ENCODE assay signal across 25 cellular contexts in genomic region chrX:154404625-154405192, GRCh38. TPM values are rescaled to one million over a fixed set of nuclear protein-coding genes. Genes with fewer than 3 reads are reported as not detected.
DNase-seq lines count a peak whose midpoint lies in the region; ATAC-seq, FAIRE-seq and TF ChIP-seq lines count a peak whose summit lies in the region.
"Had no signal": no experiment of that assay in that cellular context is flagged by ENCODE, and none has a peak within 500 bp of the region (broad histone marks: within the 10 kb centered on the region; RNA-seq: fewer than 3 reads in every experiment).

No MANE protein-coding gene starts in this region.

- TF ChIP-seq RAD21 in K562 (CRISPR knock-in tag; conservative IDR thresholded peaks at IDR 0.05 in 1 of 2, IDR thresholded peaks at IDR 0.05 in 1 of 2), result no peak

- no peak for DNase-seq in activated CD4-positive, alpha-beta T cell treated with anti-CD3 and anti-CD28 coated beads, Interleukin-2, amount 10 ng/mL, durations not matched to agents 7 days and 5 days
- DNase-seq in activated CD4-positive, alpha-beta T cell treated with anti-CD3 and anti-CD28 coated beads for 1 hour, result no peak
- DNase-seq in GM12891 (ENCODE audit: insufficient read length, low spot score) (no peak), K562 (ENCODE audit: extremely low read depth in 1 of 4, low spot score in 3 of 4) (no peak), kidney (peak; percentile 57), NCI-H146 treated with DMSO at 0.1 percent for 48 hours (lab: John Stamatoyannopoulos, UW; ENCODE audit: unreplicated experiment) (no peak), right atrium auricular region (ENCODE audit: low spot score) (no peak), NK-92 (lab: John Stamatoyannopoulos, UW; ENCODE audit: unreplicated experiment) (no peak)
- DNase-seq: Caco-2; CD4-positive, CD25-positive, alpha-beta regulatory T cell; CD8-positive, alpha-beta T cell; DMS153; DND-41; GDM1; H9 had no signal

- no peaks in the 10 kb centered on the region for H3K9me3 ChIP-seq in K562 (replicated peaks; ENCODE audit: control insufficient read depth, insufficient read depth, low read depth, low read length)
- H3K9me3 ChIP-seq in kidney (ENCODE audit: control insufficient read depth in 1 of 2, low read length in 2 of 2), result no peaks in the 10 kb centered on the region
- no peaks in the 10 kb centered on the region for H3K9me3 ChIP-seq in right atrium auricular region
- H3K9me3 ChIP-seq: BLaER1, Caco-2 had no signal

- H3K9me1 ChIP-seq in K562 (ENCODE audit: control insufficient read depth, insufficient read depth, low read length), result no peaks in the 10 kb centered on the region

- TF ChIP-seq EP300 in K562 (IDR thresholded peaks at IDR 0.05; ENCODE audit: low read length), result no peak

- H4K20me1 ChIP-seq in K562 (replicated peaks; ENCODE audit: control insufficient read depth, insufficient read depth, low read length), result peaks cover 5% of the 10 kb centered on the region

- in situ Hi-C loops in K562 (cut with MboI), result loop anchor here (10.0 kb wide), 1 partner anchor 130 kb away; no protein-coding TSS in a partner anchor

- H3K27me3 ChIP-seq in K562 (ENCODE audit: control insufficient read depth in 2 of 2, insufficient read depth in 2 of 2, low read length in 2 of 2) (no peaks in the 10 kb centered on the region), right atrium auricular region (no peaks in the 10 kb centered on the region)

- H3K27ac ChIP-seq in K562 (ENCODE audit: extremely low read depth, low read depth, low read length) (no peak overlapping the region), kidney (ENCODE audit: low read depth in 2 of 2, low read length in 2 of 2) (no peak overlapping the region), right atrium auricular region (no peak overlapping the region)
- H3K27ac ChIP-seq: 22Rv1, BLaER1, C4-2B had no signal

- WGBS in K562 (ENCODE audit: insufficient coverage, low coverage, missing lambda C conversion rate), result 81% methylated on average over 10 of the region's 16 CpGs

- BruUV-seq in K562 (replicated peaks; lab: Mats Ljungman, UMichigan), result no TSS peak

- no peaks in the 10 kb centered on the region for H3K27me3 Mint-ChIP-seq in activated CD4-positive, alpha-beta T cell treated with anti-CD3 and anti-CD28 coated beads, Interleukin-2, amount 10 ng/mL, durations not matched to agents 7 days and 5 days
- H3K27me3 Mint-ChIP-seq: B cell had no signal

- H3K79me2 ChIP-seq in K562 (ENCODE audit: control insufficient read depth, insufficient read depth, low read length), result peaks cover 22% of the 10 kb centered on the region

- peaks cover 16% of the 10 kb centered on the region for H3K36me3 Mint-ChIP-seq in activated CD4-positive, alpha-beta T cell treated with anti-CD3 and anti-CD28 coated beads, Interleukin-2, amount 10 ng/mL, durations not matched to agents 7 days and 5 days (ENCODE audit: low read depth)

- ATAC-seq in K562, result no peak
- ATAC-seq: CD8-positive, alpha-beta T cell; GM12878; GM23338; HCT116 had no signal

- no peaks in the 10 kb centered on the region for H3K9me3 Mint-ChIP-seq in activated CD4-positive, alpha-beta T cell treated with anti-CD3 and anti-CD28 coated beads, Interleukin-2, amount 10 ng/mL, durations not matched to agents 7 days and 5 days
- H3K9me3 Mint-ChIP-seq: CD8-positive, alpha-beta T cell had no signal

- H3K36me3 ChIP-seq in K562 (ENCODE audit: control insufficient read depth, insufficient read depth, low read length) (peaks cover 22% of the 10 kb centered on the region), kidney (ENCODE audit: control insufficient read depth in 1 of 2, insufficient read depth in 2 of 2, low read length in 2 of 2) (peaks cover 6 to 10% of the 10 kb centered on the region in 2 donors), right atrium auricular region (peaks cover 19% of the 10 kb centered on the region)

- CTCF ChIA-PET in activated CD4-positive, alpha-beta T cell treated with anti-CD3 and anti-CD28 coated beads, Interleukin-2, amount 10 ng/mL, durations not matched to agents 7 days and 5 days (lab: Charles Lee), result no interaction called here
- CTCF ChIA-PET in K562 (lab: Yijun Ruan, JAX; ENCODE audit: low intra/inter-chr PET ratio), result no interaction called here

- peak overlapping the region; percentile 46 for H3K27ac Mint-ChIP-seq in activated CD4-positive, alpha-beta T cell treated with anti-CD3 and anti-CD28 coated beads, Interleukin-2, amount 10 ng/mL, durations not matched to agents 7 days and 5 days
- H3K27ac Mint-ChIP-seq: B cell; CD4-positive, CD25-positive, alpha-beta regulatory T cell; CD8-positive, alpha-beta T cell; GM23338; H9 had no signal

- H3K9ac ChIP-seq in K562 (ENCODE audit: insufficient read depth in 1 of 2, low read depth in 2 of 2, low read length in 2 of 2) (no peak overlapping the region), kidney (ENCODE audit: low read length in 2 of 2) (no peak overlapping the region)
- H3K9ac ChIP-seq: BLaER1 had no signal

- H3K4me1 ChIP-seq in K562 (replicated peaks in 1 of 2; ENCODE audit: control insufficient read depth in 2 of 2, insufficient read depth in 2 of 2, low read length in 2 of 2) (peaks cover 13 to 26% of the 10 kb centered on the region in 2 experiments; a peak in 4 of 5 replicates), kidney (ENCODE audit: control insufficient read depth in 1 of 2, insufficient read depth in 1 of 2, low read depth in 1 of 2, low read length in 2 of 2) (peaks cover 4 to 10% of the 10 kb centered on the region in 2 donors), right atrium auricular region (peaks cover 0 to 12% of the 10 kb centered on the region in 2 donors)

- peaks cover 18% of the 10 kb centered on the region for H3K4me1 Mint-ChIP-seq in activated CD4-positive, alpha-beta T cell treated with anti-CD3 and anti-CD28 coated beads, Interleukin-2, amount 10 ng/mL, durations not matched to agents 7 days and 5 days

- TF ChIP-seq CTCF in K562 (IDR thresholded peaks at IDR 0.05 in 2 of 3, conservative IDR thresholded peaks at IDR 0.05 in 1 of 3; ENCODE audit: insufficient read depth in 2 of 3, low read depth in 1 of 3, low read length in 3 of 3) (no peak), kidney (IDR thresholded peaks at IDR 0.05; ENCODE audit: borderline replicate concordance, extremely low read depth, insufficient read depth) (no peak), right atrium auricular region (IDR thresholded peaks at IDR 0.05) (no peak)

- no peak overlapping the region for H3K4me3 ChIP-seq in K562
- no peak overlapping the region for H3K4me3 ChIP-seq in kidney (ENCODE audit: low read length in 2 of 2)
- no peak overlapping the region for H3K4me3 ChIP-seq in right atrium auricular region
- H3K4me3 ChIP-seq: BLaER1, GM12878, GM23338 had no signal

- FAIRE-seq in GM12891 (lab: Jason Lieb, UNC), result peak; percentile 23
- no peak for FAIRE-seq in K562 (lab: Jason Lieb, UNC)
- FAIRE-seq in kidney (lab: Jason Lieb, UNC), result no peak
- FAIRE-seq: A204.1, GM12878, GM18507, GM19239 had no signal

- no peak overlapping the region for H3K4me2 ChIP-seq in K562 (ENCODE audit: insufficient read depth, low read length)
- H3K4me2 ChIP-seq: BLaER1, GM23338 had no signal

- H3K4me3 Mint-ChIP-seq in activated CD4-positive, alpha-beta T cell treated with anti-CD3 and anti-CD28 coated beads, Interleukin-2, amount 10 ng/mL, durations not matched to agents 7 days and 5 days, result no peak overlapping the region
- H3K4me3 Mint-ChIP-seq: B cell; CD4-positive, CD25-positive, alpha-beta regulatory T cell; CD8-positive, alpha-beta T cell; GM23338; H9 had no signal

- intact Hi-C loops in K562 (cut with micrococcal nuclease), result no loop called here
- intact Hi-C loops in kidney (cut with DNase I), result no loop called here

- H2AFZ ChIP-seq in K562 (ENCODE audit: low read depth, low read length), result no peak overlapping the region
- H2AFZ ChIP-seq: GM23338 had no signal

- no peak for TF ChIP-seq POLR2A in GM12891 (IDR thresholded peaks at IDR 0.05; ENCODE audit: low read depth, low read length)
- TF ChIP-seq POLR2A in K562 (conservative IDR thresholded peaks at IDR 0.05), result no peak

- POLR2A ChIA-PET in activated CD4-positive, alpha-beta T cell treated with anti-CD3 and anti-CD28 coated beads, Interleukin-2, amount 10 ng/mL, durations not matched to agents 7 days and 5 days (lab: Charles Lee), result no interaction called here
- POLR2A ChIA-PET in K562 (lab: Yijun Ruan, JAX), result no interaction called here

RNA-seq across cellular contexts. Expression of gene DNASE1L1, which starts 4.3 kb away (rescaled TPM):
- 10 to 100 TPM; 21.8 to 24.3 TPM for total RNA-seq in activated CD4-positive, alpha-beta T cell treated with anti-CD3 and anti-CD28 coated beads, Interleukin-2, amount 10 ng/mL, durations not matched to agents 7 days and 5 days
- polyA plus RNA-seq in GM12891 (2012; ENCODE audit: low read depth, missing spikeins), result 11.7 TPM
- 14.4 and 29.9 TPM in 2 replicates for total RNA-seq in K562 (2011; cell fraction: chromatin; rRNA removed; ENCODE audit: low replicate concordance)
- 32.4 and 37.9 TPM in 2 replicates for total RNA-seq in K562 (2011; cell fraction: nucleolus; rRNA removed)
- total RNA-seq in K562 (2011; cell fraction: nucleoplasm; rRNA removed), result 24.0 and 27.8 TPM in 2 replicates
- total RNA-seq in K562 (2014; rRNA removed), result 12.4 and 16.4 TPM in 2 replicates
- 5.7 and 5.9 TPM in 2 replicates for total RNA-seq in K562 (2014; rRNA removed; fragmentation: Illumina TruSeq; extraction: Trizol)
- 4.9 and 5.5 TPM in 2 replicates for total RNA-seq in K562 (2015; rRNA removed; fragmentation: Illumina TruSeq; extraction: Trizol)
- 10.9 and 11.2 TPM in 2 replicates for total RNA-seq in K562 (2021)
- 12.6 and 14.8 TPM in 2 replicates for polyA plus RNA-seq in K562 (2011; rRNA removed)
- polyA plus RNA-seq in K562 (2011; cell fraction: cytosol; rRNA removed), result 18.6 and 34.4 TPM in 2 replicates
- polyA plus RNA-seq in K562 (2011; cell fraction: nucleus; rRNA removed), result 18.8 and 31.1 TPM in 2 replicates
- polyA plus RNA-seq in K562 (2012), result 14.5 and 24.0 TPM in 2 replicates
- 7.9 and 12.9 TPM in 2 replicates for polyA plus RNA-seq in K562 (2014; fragmentation: Illumina TruSeq; extraction: Trizol)
- under 1 TPM; 0.73 to 0.74 TPM for polyA plus RNA-seq in K562 (2014; fragmentation: Nextera tagmentation; extraction: Ambion mirVana)
- polyA plus RNA-seq in K562 (2014; rRNA removed), result 11.6 and 16.4 TPM in 2 replicates
- 5.2 and 6.9 TPM in 2 replicates for polyA minus RNA-seq in K562 (2011; rRNA and poly(A)+ RNA removed)
- 8.1 and 9.3 TPM in 2 replicates for polyA minus RNA-seq in K562 (2011; cell fraction: cytosol; rRNA and poly(A)+ RNA removed)
- 4.7 and 6.1 TPM in 2 replicates for polyA minus RNA-seq in K562 (2011; cell fraction: nucleus; rRNA and poly(A)+ RNA removed)
- total RNA-seq in kidney, result 33.8 TPM
- 28.0 TPM for polyA plus RNA-seq in kidney (ENCODE audit: insufficient read depth, low read depth, low replicate concordance)
- 10 to 100 TPM; 74.4 to 84.0 TPM for total RNA-seq in right atrium auricular region

RNA-seq across cellular contexts. Expression of gene RPL10, which starts 6.5 kb away (rescaled TPM):
- total RNA-seq in activated CD4-positive, alpha-beta T cell treated with anti-CD3 and anti-CD28 coated beads, Interleukin-2, amount 10 ng/mL, durations not matched to agents 7 days and 5 days, result 1,000 to 10,000 TPM; 1,884 to 2,727 TPM
- 5,072 TPM for polyA plus RNA-seq in GM12891 (2012; ENCODE audit: low read depth, missing spikeins)
- total RNA-seq in K562 (2011; cell fraction: chromatin; rRNA removed; ENCODE audit: low replicate concordance), result 652 and 1,355 TPM in 2 replicates
- total RNA-seq in K562 (2011; cell fraction: nucleolus; rRNA removed), result 1,356 and 1,561 TPM in 2 replicates
- 1,670 and 2,786 TPM in 2 replicates for total RNA-seq in K562 (2011; cell fraction: nucleoplasm; rRNA removed)
- total RNA-seq in K562 (2014; rRNA removed), result 4,111 and 4,705 TPM in 2 replicates
- total RNA-seq in K562 (2014; rRNA removed; fragmentation: Illumina TruSeq; extraction: Trizol), result 3,682 and 4,010 TPM in 2 replicates
- 3,735 and 3,774 TPM in 2 replicates for total RNA-seq in K562 (2015; rRNA removed; fragmentation: Illumina TruSeq; extraction: Trizol)
- 4,299 and 4,408 TPM in 2 replicates for total RNA-seq in K562 (2021)
- polyA plus RNA-seq in K562 (2011; rRNA removed), result 5,297 and 6,545 TPM in 2 replicates
- polyA plus RNA-seq in K562 (2011; cell fraction: cytosol; rRNA removed), result 7,052 and 10,074 TPM in 2 replicates
- polyA plus RNA-seq in K562 (2011; cell fraction: nucleus; rRNA removed), result 3,562 and 5,028 TPM in 2 replicates
- polyA plus RNA-seq in K562 (2012), result 5,208 and 8,851 TPM in 2 replicates
- 6,119 and 7,432 TPM in 2 replicates for polyA plus RNA-seq in K562 (2014; fragmentation: Illumina TruSeq; extraction: Trizol)
- polyA plus RNA-seq in K562 (2014; fragmentation: Nextera tagmentation; extraction: Ambion mirVana), result 1,000 to 10,000 TPM; 5,014 to 7,600 TPM
- polyA plus RNA-seq in K562 (2014; rRNA removed), result 6,193 and 7,323 TPM in 2 replicates
- polyA minus RNA-seq in K562 (2011; rRNA and poly(A)+ RNA removed), result 1,451 and 1,523 TPM in 2 replicates
- 1,578 and 1,804 TPM in 2 replicates for polyA minus RNA-seq in K562 (2011; cell fraction: cytosol; rRNA and poly(A)+ RNA removed)
- 368 and 622 TPM in 2 replicates for polyA minus RNA-seq in K562 (2011; cell fraction: nucleus; rRNA and poly(A)+ RNA removed)
- total RNA-seq in kidney, result 2,684 TPM
- polyA plus RNA-seq in kidney (ENCODE audit: insufficient read depth, low read depth, low replicate concordance), result 2,858 TPM
- total RNA-seq in right atrium auricular region, result 1,000 to 10,000 TPM; 1,667 to 4,587 TPM

RNA-seq across cellular contexts. Expression of gene TAFAZZIN, which starts 6.6 kb away (rescaled TPM):
- 100 to 1,000 TPM in 1 of 2 experiments, 10 to 100 TPM in 1; 86.6 to 104 TPM for total RNA-seq in activated CD4-positive, alpha-beta T cell treated with anti-CD3 and anti-CD28 coated beads, Interleukin-2, amount 10 ng/mL, durations not matched to agents 7 days and 5 days
- 20.7 TPM for polyA plus RNA-seq in GM12891 (2012; ENCODE audit: low read depth, missing spikeins)
- 68.1 and 155 TPM in 2 replicates for total RNA-seq in K562 (2011; cell fraction: chromatin; rRNA removed; ENCODE audit: low replicate concordance)
- 126 and 130 TPM in 2 replicates for total RNA-seq in K562 (2011; cell fraction: nucleolus; rRNA removed)
- 84.5 and 90.6 TPM in 2 replicates for total RNA-seq in K562 (2011; cell fraction: nucleoplasm; rRNA removed)
- total RNA-seq in K562 (2014; rRNA removed), result 20.2 and 33.7 TPM in 2 replicates
- 10.7 and 11.3 TPM in 2 replicates for total RNA-seq in K562 (2014; rRNA removed; fragmentation: Illumina TruSeq; extraction: Trizol)
- 15.6 and 17.1 TPM in 2 replicates for total RNA-seq in K562 (2015; rRNA removed; fragmentation: Illumina TruSeq; extraction: Trizol)
- 29.6 and 32.2 TPM in 2 replicates for total RNA-seq in K562 (2021)
- polyA plus RNA-seq in K562 (2011; rRNA removed), result 24.0 and 39.6 TPM in 2 replicates
- 24.2 and 26.2 TPM in 2 replicates for polyA plus RNA-seq in K562 (2011; cell fraction: cytosol; rRNA removed)
- 415 and 432 TPM in 2 replicates for polyA plus RNA-seq in K562 (2011; cell fraction: nucleus; rRNA removed)
- polyA plus RNA-seq in K562 (2012), result 21.3 and 52.8 TPM in 2 replicates
- 20.2 and 25.0 TPM in 2 replicates for polyA plus RNA-seq in K562 (2014; fragmentation: Illumina TruSeq; extraction: Trizol)
- polyA plus RNA-seq in K562 (2014; fragmentation: Nextera tagmentation; extraction: Ambion mirVana), result under 1 TPM; 0.49 to 0.64 TPM
- polyA plus RNA-seq in K562 (2014; rRNA removed), result 33.6 and 40.7 TPM in 2 replicates
- polyA minus RNA-seq in K562 (2011; rRNA and poly(A)+ RNA removed), result 7.7 and 17.0 TPM in 2 replicates
- 8.3 and 13.7 TPM in 2 replicates for polyA minus RNA-seq in K562 (2011; cell fraction: cytosol; rRNA and poly(A)+ RNA removed)
- polyA minus RNA-seq in K562 (2011; cell fraction: nucleus; rRNA and poly(A)+ RNA removed), result 45.6 and 52.2 TPM in 2 replicates
- total RNA-seq in kidney, result 40.2 TPM
- polyA plus RNA-seq in kidney (ENCODE audit: insufficient read depth, low read depth, low replicate concordance), result 33.3 TPM
- 10 to 100 TPM; 24.8 to 28.9 TPM for total RNA-seq in right atrium auricular region

RNA-seq across cellular contexts. Expression of gene ATP6AP1, which starts 23.8 kb away (rescaled TPM):
- total RNA-seq in activated CD4-positive, alpha-beta T cell treated with anti-CD3 and anti-CD28 coated beads, Interleukin-2, amount 10 ng/mL, durations not matched to agents 7 days and 5 days, result 10 to 100 TPM; 46.1 to 46.9 TPM
- 29.8 TPM for polyA plus RNA-seq in GM12891 (2012; ENCODE audit: low read depth, missing spikeins)
- 70.8 and 156 TPM in 2 replicates for total RNA-seq in K562 (2011; cell fraction: chromatin; rRNA removed; ENCODE audit: low replicate concordance)
- 194 and 228 TPM in 2 replicates for total RNA-seq in K562 (2011; cell fraction: nucleolus; rRNA removed)
- total RNA-seq in K562 (2011; cell fraction: nucleoplasm; rRNA removed), result 158 and 184 TPM in 2 replicates
- 52.9 and 56.2 TPM in 2 replicates for total RNA-seq in K562 (2014; rRNA removed)
- 26.5 and 30.1 TPM in 2 replicates for total RNA-seq in K562 (2014; rRNA removed; fragmentation: Illumina TruSeq; extraction: Trizol)
- total RNA-seq in K562 (2015; rRNA removed; fragmentation: Illumina TruSeq; extraction: Trizol), result 47.3 and 50.0 TPM in 2 replicates
- 75.6 and 81.4 TPM in 2 replicates for total RNA-seq in K562 (2021)
- 60.7 and 93.2 TPM in 2 replicates for polyA plus RNA-seq in K562 (2011; rRNA removed)
- 177 and 195 TPM in 2 replicates for polyA plus RNA-seq in K562 (2011; cell fraction: cytosol; rRNA removed)
- 93.6 and 94.2 TPM in 2 replicates for polyA plus RNA-seq in K562 (2011; cell fraction: nucleus; rRNA removed)
- polyA plus RNA-seq in K562 (2012), result 82.8 and 171 TPM in 2 replicates
- 90.5 and 100 TPM in 2 replicates for polyA plus RNA-seq in K562 (2014; fragmentation: Illumina TruSeq; extraction: Trizol)
- polyA plus RNA-seq in K562 (2014; fragmentation: Nextera tagmentation; extraction: Ambion mirVana), result 10 to 100 TPM in 1 of 2 experiments, 1 to 10 TPM in 1; 8.3 to 12.3 TPM
- polyA plus RNA-seq in K562 (2014; rRNA removed), result 67.1 and 72.0 TPM in 2 replicates
- 48.9 and 56.6 TPM in 2 replicates for polyA minus RNA-seq in K562 (2011; rRNA and poly(A)+ RNA removed)
- polyA minus RNA-seq in K562 (2011; cell fraction: cytosol; rRNA and poly(A)+ RNA removed), result 78.1 and 123 TPM in 2 replicates
- polyA minus RNA-seq in K562 (2011; cell fraction: nucleus; rRNA and poly(A)+ RNA removed), result 13.7 and 29.0 TPM in 2 replicates
- total RNA-seq in kidney, result 121 TPM
- polyA plus RNA-seq in kidney (ENCODE audit: insufficient read depth, low read depth, low replicate concordance), result 205 TPM
- 10 to 100 TPM; 50.3 to 77.7 TPM for total RNA-seq in right atrium auricular region

RNA-seq across cellular contexts. Expression of gene EMD, which starts 25.6 kb away (rescaled TPM):
- 10 to 100 TPM; 52.1 to 59.9 TPM for total RNA-seq in activated CD4-positive, alpha-beta T cell treated with anti-CD3 and anti-CD28 coated beads, Interleukin-2, amount 10 ng/mL, durations not matched to agents 7 days and 5 days
- polyA plus RNA-seq in GM12891 (2012; ENCODE audit: low read depth, missing spikeins), result 51.9 TPM
- total RNA-seq in K562 (2011; cell fraction: chromatin; rRNA removed; ENCODE audit: low replicate concordance), result 41.8 and 93.2 TPM in 2 replicates
- total RNA-seq in K562 (2011; cell fraction: nucleolus; rRNA removed), result 88.9 and 97.4 TPM in 2 replicates
- 70.5 and 73.6 TPM in 2 replicates for total RNA-seq in K562 (2011; cell fraction: nucleoplasm; rRNA removed)
- total RNA-seq in K562 (2014; rRNA removed) (32.9 and 36.2 TPM in 2 replicates), K562 (2014; rRNA removed; fragmentation: Illumina TruSeq; extraction: Trizol) (37.5 and 38.3 TPM in 2 replicates), K562 (2015; rRNA removed; fragmentation: Illumina TruSeq; extraction: Trizol) (61.9 and 67.8 TPM in 2 replicates), K562 (2021) (124 and 135 TPM in 2 replicates), kidney (79.6 TPM), right atrium auricular region (10 to 100 TPM; 41.5 to 47.0 TPM)
- polyA plus RNA-seq in K562 (2011; rRNA removed) (77.4 and 81.2 TPM in 2 replicates), K562 (2014; fragmentation: Illumina TruSeq; extraction: Trizol) (177 and 206 TPM in 2 replicates), K562 (2014; fragmentation: Nextera tagmentation; extraction: Ambion mirVana) (1 to 10 TPM; 2.3 to 3.1 TPM), K562 (2014; rRNA removed) (86.7 and 110 TPM in 2 replicates), kidney (ENCODE audit: insufficient read depth, low read depth, low replicate concordance) (102 TPM)
- 100.0 and 121 TPM in 2 replicates for polyA plus RNA-seq in K562 (2011; cell fraction: cytosol; rRNA removed)
- polyA plus RNA-seq in K562 (2011; cell fraction: nucleus; rRNA removed), result 238 and 242 TPM in 2 replicates
- polyA plus RNA-seq in K562 (2012), result 125 and 134 TPM in 2 replicates
- polyA minus RNA-seq in K562 (2011; rRNA and poly(A)+ RNA removed), result 24.0 and 43.3 TPM in 2 replicates
- polyA minus RNA-seq in K562 (2011; cell fraction: cytosol; rRNA and poly(A)+ RNA removed), result 51.3 and 57.9 TPM in 2 replicates
- polyA minus RNA-seq in K562 (2011; cell fraction: nucleus; rRNA and poly(A)+ RNA removed), result 28.5 and 40.8 TPM in 2 replicates
